ENCODE assay signal across 23 cellular contexts in genomic region chr2:131475831-131476230, GRCh38. TPM values are rescaled to one million over a fixed set of nuclear protein-coding genes. Genes with fewer than 3 reads are reported as not detected.
"Had no signal": no experiment of that assay in that cellular context is flagged by ENCODE, and none has a peak within 500 bp of the region (broad histone marks: within the 10 kb centered on the region; RNA-seq: fewer than 3 reads in every experiment).

Gene TUBA3D (plus strand): TSS chr2:131476119. CDS start chr2:131476200, 81 bp downstream.

- H3K27ac ChIP-seq: adrenal gland, breast epithelium, gastrocnemius medialis, VCaP had no signal

- H3K27ac Mint-ChIP-seq: activated T-helper 1 cell treated with anti-CD3 and anti-CD28 coated beads, Interleukin-12 subunit alpha, Interleukin-12 subunit beta, Interleukin-2, Interleukin-4 antibody, amounts not matched to agents 30 ng/mL and 10 ng/mL and 1 ng/mL, durations not matched to agents 14 hours and 24 hours and 36 hours had no signal

- H3K4me3 Mint-ChIP-seq: activated T-helper 1 cell treated with anti-CD3 and anti-CD28 coated beads, Interleukin-12 subunit alpha, Interleukin-12 subunit beta, Interleukin-2, Interleukin-4 antibody, amounts not matched to agents 30 ng/mL and 10 ng/mL and 1 ng/mL, durations not matched to agents 14 hours and 24 hours and 36 hours; nephron progenitor cell had no signal

- H3K9me3 Mint-ChIP-seq: activated naive CD4-positive, alpha-beta T cell treated with anti-CD3 and anti-CD28 coated beads, Interleukin-2, amount 50 U/mL, for 72 hours; activated T-helper 1 cell treated with anti-CD3 and anti-CD28 coated beads, Interleukin-12 subunit alpha, Interleukin-12 subunit beta, Interleukin-2, Interleukin-4 antibody, amounts not matched to agents 30 ng/mL and 10 ng/mL and 1 ng/mL, durations not matched to agents 14 hours and 24 hours and 36 hours had no signal

- ATAC-seq: activated naive CD4-positive, alpha-beta T cell treated with anti-CD3 and anti-CD28 coated beads, Interleukin-2, amount 50 U/mL, for 72 hours; gastrocnemius medialis; left colon had no signal

- DNase-seq: activated CD4-positive, alpha-beta T cell treated with anti-CD3 and anti-CD28 coated beads for 1 hour; activated CD4-positive, alpha-beta T cell treated with anti-CD3 and anti-CD28 coated beads, Interleukin-2, amount 50 U/mL, for 4 hours; activated gamma-delta T cell treated with Interleukin-2 at 50 U/mL for 16 hours; adrenal gland; cerebellar nuclear complex; cortex of kidney; gastrocnemius medialis; head of caudate nucleus; left colon; midbrain; nephron progenitor cell; nucleus accumbens; stimulated activated CD4-positive, alpha-beta T cell treated with anti-CD3 and anti-CD28 coated beads, Interleukin-4, amount 100 ng/mL, for 1 hour; T-helper 2 cell had no signal

- H3K4me1 Mint-ChIP-seq: nephron progenitor cell had no signal

- H3K36me3 Mint-ChIP-seq: activated naive CD4-positive, alpha-beta T cell treated with anti-CD3 and anti-CD28 coated beads, Interleukin-2, amount 50 U/mL, for 72 hours had no signal

- H3K9me3 ChIP-seq: adrenal gland, breast epithelium, gastrocnemius medialis had no signal

RNA-seq across cellular contexts. Expression of gene TUBA3D, which starts in this region (rescaled TPM):
- total RNA-seq: activated naive CD4-positive, alpha-beta T cell treated with anti-CD3 and anti-CD28 coated beads, Interleukin-2, amount 50 U/mL, for 72 hours; activated T-helper 1 cell treated with anti-CD3 and anti-CD28 coated beads, Interleukin-12 subunit alpha, Interleukin-12 subunit beta, Interleukin-2, Interleukin-4 antibody, amounts not matched to agents 30 ng/mL and 10 ng/mL and 1 ng/mL, durations not matched to agents 14 hours and 24 hours and 36 hours; adrenal gland; astrocyte; breast epithelium; left colon; lung microvascular endothelial cell; myocyte; posterior vena cava; ureter had no signal
